20 cellular contexts compared by ENCODE assay signal in genomic region chr7:4175346-4175973, GRCh38.
DNase-seq lines count a peak whose midpoint lies in the region; ATAC-seq and TF ChIP-seq lines count a peak whose summit lies in the region.
"Had no signal": no experiment of that assay in that cellular context is flagged by ENCODE, and none has a peak within 500 bp of the region (broad histone marks: within the 10 kb centered on the region; RNA-seq: fewer than 3 reads in every experiment).

No MANE protein-coding gene starts in this region.

- peak overlapping the region; percentile 13; the same call in 1 of the 2 replicates for H3K27ac Mint-ChIP-seq in WTC11
- H3K27ac Mint-ChIP-seq in activated naive CD8-positive, alpha-beta T cell treated with anti-CD3 and anti-CD28 coated beads, Interleukin-2, amount 50 U/mL, for 24 hours: no peak overlapping the region
- H3K27ac Mint-ChIP-seq: CD4-positive, CD25-positive, alpha-beta regulatory T cell had no signal

- TF ChIP-seq CTCF in WTC11 (IDR thresholded peaks at IDR 0.05): no peak
- TF ChIP-seq CTCF in foreskin keratinocyte (conservative IDR thresholded peaks at IDR 0.05): no peak

- no peaks in the 10 kb centered on the region for H3K27me3 Mint-ChIP-seq in WTC11 (ENCODE audit: low read depth)
- H3K27me3 Mint-ChIP-seq in activated naive CD8-positive, alpha-beta T cell treated with anti-CD3 and anti-CD28 coated beads, Interleukin-2, amount 50 U/mL, for 24 hours: no peaks in the 10 kb centered on the region
- H3K27me3 Mint-ChIP-seq: CD4-positive, CD25-positive, alpha-beta regulatory T cell; CD8-positive, alpha-beta memory T cell had no signal

- H3K4me1 ChIP-seq in foreskin keratinocyte: no peaks in the 10 kb centered on the region
- H3K4me1 ChIP-seq: BE2C, HAP-1 had no signal

- intact Hi-C loops in Right ventricle myocardium inferior (cut with DNase I) (no loop called here), Right ventricle myocardium superior (cut with DNase I) (no loop called here)

- H3K4me1 Mint-ChIP-seq in WTC11: no peaks in the 10 kb centered on the region
- no peaks in the 10 kb centered on the region for H3K4me1 Mint-ChIP-seq in activated naive CD8-positive, alpha-beta T cell treated with anti-CD3 and anti-CD28 coated beads, Interleukin-2, amount 50 U/mL, for 24 hours
- H3K4me1 Mint-ChIP-seq: CD4-positive, CD25-positive, alpha-beta regulatory T cell; CD8-positive, alpha-beta memory T cell had no signal

- H3K9me3 Mint-ChIP-seq in WTC11: peaks cover 18% of the 10 kb centered on the region
- no peaks in the 10 kb centered on the region for H3K9me3 Mint-ChIP-seq in activated naive CD8-positive, alpha-beta T cell treated with anti-CD3 and anti-CD28 coated beads, Interleukin-2, amount 50 U/mL, for 24 hours

- no peak overlapping the region for H3K4me3 Mint-ChIP-seq in WTC11
- no peak overlapping the region for H3K4me3 Mint-ChIP-seq in activated naive CD8-positive, alpha-beta T cell treated with anti-CD3 and anti-CD28 coated beads, Interleukin-2, amount 50 U/mL, for 24 hours
- H3K4me3 Mint-ChIP-seq: CD4-positive, CD25-positive, alpha-beta regulatory T cell; CD8-positive, alpha-beta memory T cell had no signal

- no peak overlapping the region for H3K27ac ChIP-seq in foreskin keratinocyte

- POLR2A ChIA-PET in WTC11 (lab: Charles Lee): no interaction called here

- ATAC-seq in Right ventricle myocardium inferior (no peak), Right ventricle myocardium superior (ENCODE audit: poor library complexity) (no peak), WTC11 (no peak), foreskin keratinocyte (peak; percentile 69)
- no peak for ATAC-seq in activated naive CD8-positive, alpha-beta T cell treated with anti-CD3 and anti-CD28 coated beads, Interleukin-2, amount 50 U/mL, for 24 hours
- ATAC-seq: GM12878 had no signal

- CTCF ChIA-PET in WTC11 (lab: Charles Lee): no interaction called here

- no peaks in the 10 kb centered on the region for H3K27me3 ChIP-seq in foreskin keratinocyte
- H3K27me3 ChIP-seq: BE2C had no signal

- peak; percentile 59 for DNase-seq in Right ventricle myocardium inferior (ENCODE audit: missing footprints)
- no peak for DNase-seq in Right ventricle myocardium superior
- DNase-seq in WTC11 (ENCODE audit: low spot score): no peak
- DNase-seq in foreskin keratinocyte: no peak
- no peak for DNase-seq in NCI-H2196 treated with DMSO at 0.1 percent for 48 hours (lab: John Stamatoyannopoulos, UW; ENCODE audit: unreplicated experiment)
- DNase-seq in NCI-H2227 (lab: John Stamatoyannopoulos, UW; ENCODE audit: unreplicated experiment): no peak
- no peak for DNase-seq in activated naive CD8-positive, alpha-beta T cell treated with anti-CD3 and anti-CD28 coated beads, Interleukin-2, amount 50 U/mL, for 24 hours
- DNase-seq: ACHN; BE2C; C1 segment of cervical spinal cord; CD4-positive, CD25-positive, alpha-beta regulatory T cell; COR-L47; DMS 273 treated with DMSO at 0.1 percent for 48 hours; DMS53; DND-41; EL; GOT3 had no signal

- H3K36me3 Mint-ChIP-seq in WTC11: peaks cover 13% of the 10 kb centered on the region
- H3K36me3 Mint-ChIP-seq in activated naive CD8-positive, alpha-beta T cell treated with anti-CD3 and anti-CD28 coated beads, Interleukin-2, amount 50 U/mL, for 24 hours (ENCODE audit: low read depth): no peaks in the 10 kb centered on the region
- H3K36me3 Mint-ChIP-seq: CD4-positive, CD25-positive, alpha-beta regulatory T cell; CD8-positive, alpha-beta memory T cell had no signal

TF ChIP-seq in WTC11, 78 proteins besides CTCF, POLR2A, EP300 and RAD21:
- TF ChIP-seq IRF1 (CRISPR knock-in tag; IDR thresholded peaks at IDR 0.05): no peak
- TF ChIP-seq PRRX2 (CRISPR knock-in tag; IDR thresholded peaks at IDR 0.05): no peak
- TF ChIP-seq ETV6 (CRISPR knock-in tag; IDR thresholded peaks at IDR 0.05): no peak
- TF ChIP-seq OVOL2 (CRISPR knock-in tag; IDR thresholded peaks at IDR 0.05; ENCODE audit: borderline replicate concordance): no peak
- no peak for TF ChIP-seq USF2 (CRISPR knock-in tag; IDR thresholded peaks at IDR 0.05)
- TF ChIP-seq MLX (CRISPR knock-in tag; IDR thresholded peaks at IDR 0.05): no peak
- TF ChIP-seq ZNF532 (CRISPR knock-in tag; IDR thresholded peaks at IDR 0.05; ENCODE audit: borderline replicate concordance): no peak
- TF ChIP-seq IRF2 (CRISPR knock-in tag; IDR thresholded peaks at IDR 0.05; ENCODE audit: borderline replicate concordance, low read depth): no peak
- no peak for TF ChIP-seq NFYB (CRISPR knock-in tag; conservative IDR thresholded peaks at IDR 0.05; ENCODE audit: low read depth)
- TF ChIP-seq ZNF671 (CRISPR knock-in tag; IDR thresholded peaks at IDR 0.05): no peak
- TF ChIP-seq E2F1 (CRISPR knock-in tag; IDR thresholded peaks at IDR 0.05): no peak
- no peak for TF ChIP-seq ZNF219 (CRISPR knock-in tag; IDR thresholded peaks at IDR 0.05; ENCODE audit: borderline replicate concordance)
